1 cellular context compared by ENCODE assay signal in the genomic region with DNA sequence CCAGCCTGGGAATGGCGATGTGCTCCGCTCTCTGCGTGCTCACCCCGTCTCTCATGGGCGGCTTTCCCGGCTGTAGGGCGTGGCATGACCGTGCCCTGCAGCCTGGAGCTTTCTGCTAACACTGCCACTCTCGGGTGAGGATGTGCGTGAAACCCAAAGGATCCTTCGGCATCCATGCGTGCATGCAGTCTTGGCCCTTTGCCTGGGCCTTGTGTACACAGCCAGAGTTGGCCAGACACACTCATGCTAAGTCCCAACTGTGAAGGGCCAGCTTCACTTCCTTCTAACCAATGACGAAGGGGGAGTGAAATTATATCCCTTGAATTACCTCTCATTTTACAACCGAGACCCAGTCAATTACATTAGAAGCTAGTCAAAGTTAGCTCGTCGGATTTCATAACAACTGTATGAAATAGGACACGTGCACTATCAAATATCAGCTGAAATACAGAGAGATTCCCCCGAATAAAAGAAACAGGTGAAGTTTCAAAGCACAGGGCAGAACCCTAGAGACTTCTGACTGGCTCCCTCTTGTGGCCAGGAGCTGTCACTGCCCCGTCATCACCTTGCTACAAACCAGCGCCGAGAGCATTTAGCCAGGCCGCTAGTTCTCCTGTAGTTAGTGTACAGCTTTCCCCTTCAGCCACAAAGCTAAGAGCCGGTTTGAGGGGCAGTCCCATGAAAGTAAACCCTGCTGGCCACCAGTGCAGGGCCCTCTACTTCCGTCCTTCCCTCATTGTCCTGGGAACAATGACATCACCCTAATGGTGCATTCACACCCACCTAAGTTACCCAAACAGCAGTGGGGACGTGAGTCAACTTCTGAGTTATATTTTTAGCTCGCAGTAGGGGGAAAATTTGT.
TF ChIP-seq lines count a peak whose summit lies in the region.

No MANE protein-coding gene starts in this region.

TF ChIP-seq in K562, 482 proteins besides CTCF, POLR2A, EP300 and RAD21 (continued from another document):
- TF ChIP-seq, protein P1, sequence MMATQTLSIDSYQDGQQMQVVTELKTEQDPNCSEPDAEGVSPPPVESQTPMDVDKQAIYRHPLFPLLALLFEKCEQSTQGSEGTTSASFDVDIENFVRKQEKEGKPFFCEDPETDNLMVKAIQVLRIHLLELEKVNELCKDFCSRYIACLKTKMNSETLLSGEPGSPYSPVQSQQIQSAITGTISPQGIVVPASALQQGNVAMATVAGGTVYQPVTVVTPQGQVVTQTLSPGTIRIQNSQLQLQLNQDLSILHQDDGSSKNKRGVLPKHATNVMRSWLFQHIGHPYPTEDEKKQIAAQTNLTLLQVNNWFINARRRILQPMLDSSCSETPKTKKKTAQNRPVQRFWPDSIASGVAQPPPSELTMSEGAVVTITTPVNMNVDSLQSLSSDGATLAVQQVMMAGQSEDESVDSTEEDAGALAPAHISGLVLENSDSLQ (IDR thresholded peaks at IDR 0.05) = peak; percentile 68
- TF ChIP-seq MCM5 (IDR thresholded peaks at IDR 0.05; ENCODE audit: low read depth) = no peak
